In genomic region chr7:74518654-74519053, GRCh38 we compare ENCODE assay signal across 2 cellular contexts.
TF ChIP-seq lines count a peak whose summit lies in the region.

No MANE protein-coding gene starts in this region.

TF ChIP-seq in IMR-90, 13 proteins besides CTCF, POLR2A, EP300 and RAD21:
- no peak for TF ChIP-seq MAZ (IDR thresholded peaks at IDR 0.05; ENCODE audit: borderline replicate concordance, low read depth, low read length)
- TF ChIP-seq CEBPB (IDR thresholded peaks at IDR 0.05; ENCODE audit: low read depth, low read length), result 0 out of 2 replicates have a peak, but pooled peaks have one; percentile 4
TF ChIP-seq in IMR-90: peak in this region for 1.

TF ChIP-seq in K562, 482 proteins besides CTCF, POLR2A, EP300 and RAD21:
- TF ChIP-seq PTTG1 (tag; IDR thresholded peaks at IDR 0.05; ENCODE audit: low read depth) (no peak), CEBPB (tag; IDR thresholded peaks at IDR 0.05) (peak; percentile 52; the same call in 1 of the 2 replicates)
